Comparison of ENCODE assay signal across 31 cellular contexts in genomic region chr9:38527507-38527906, GRCh38.
"Had no signal": no experiment of that assay in that cellular context is flagged by ENCODE, and none has a peak within 500 bp of the region (broad histone marks: within the 10 kb centered on the region; RNA-seq: fewer than 3 reads in every experiment).

No MANE protein-coding gene starts in this region.

- DNase-seq: activated CD4-positive, alpha-beta T cell treated with anti-CD3 and anti-CD28 coated beads for 4 hours; activated CD4-positive, alpha-beta T cell treated with anti-CD3 and anti-CD28 coated beads, Interleukin-2, amount 50 U/mL, for 4 hours; activated CD8-positive, alpha-beta memory T cell treated with anti-CD3 and anti-CD28 coated beads for 24 hours; activated effector memory CD4-positive, alpha-beta T cell treated with anti-CD3 and anti-CD28 coated beads, Interleukin-2, amount 50 U/mL, for 16 hours; activated naive CD4-positive, alpha-beta T cell treated with anti-CD3 and anti-CD28 coated beads for 36 hours; activated naive CD8-positive, alpha-beta T cell treated with anti-CD3 and anti-CD28 coated beads for 36 hours; caudate nucleus; esophagus squamous epithelium; foreskin melanocyte; heart right ventricle; kidney glomerular epithelial cell; left lung; lower lobe of right lung; mesenchymal stem cell; natural killer cell; spleen; stimulated activated naive CD4-positive, alpha-beta T cell treated with Interleukin-2 at 50 U/mL for 16 hours; T-helper 9 cell; transverse colon had no signal

- H3K27ac Mint-ChIP-seq: activated naive CD4-positive, alpha-beta T cell treated with anti-CD3 and anti-CD28 coated beads for 36 hours; activated naive CD8-positive, alpha-beta T cell treated with anti-CD3 and anti-CD28 coated beads for 36 hours; activated T-helper 1 cell treated with anti-CD3 and anti-CD28 coated beads, Interleukin-12 subunit alpha, Interleukin-12 subunit beta, Interleukin-2, Interleukin-4 antibody, amounts not matched to agents 30 ng/mL and 10 ng/mL and 1 ng/mL, durations not matched to agents 14 hours and 24 hours and 36 hours; dendritic cell treated with granulocyte-macrophage colony-stimulating factor and Interleukin-4, amounts not matched to agents 40 ng/mL and 50 ng/mL, for 4 days; natural killer cell had no signal

- H3K9me3 ChIP-seq: esophagus squamous epithelium, left lung, lower lobe of right lung, neutrophil, pancreas, prostate gland, testis, transverse colon had no signal

- H3K9me3 Mint-ChIP-seq: dendritic cell treated with granulocyte-macrophage colony-stimulating factor and Interleukin-4, amounts not matched to agents 40 ng/mL and 50 ng/mL, for 4 days; natural killer cell had no signal

- H3K4me3 Mint-ChIP-seq: activated naive CD4-positive, alpha-beta T cell treated with anti-CD3 and anti-CD28 coated beads for 36 hours; activated naive CD8-positive, alpha-beta T cell treated with anti-CD3 and anti-CD28 coated beads for 36 hours; activated T-helper 1 cell treated with anti-CD3 and anti-CD28 coated beads, Interleukin-12 subunit alpha, Interleukin-12 subunit beta, Interleukin-2, Interleukin-4 antibody, amounts not matched to agents 30 ng/mL and 10 ng/mL and 1 ng/mL, durations not matched to agents 14 hours and 24 hours and 36 hours; dendritic cell treated with granulocyte-macrophage colony-stimulating factor and Interleukin-4, amounts not matched to agents 40 ng/mL and 50 ng/mL, for 4 days; natural killer cell had no signal

- H3K27me3 ChIP-seq: pancreas, testis had no signal

- H3K4me3 ChIP-seq: esophagus squamous epithelium, heart right ventricle, left lung, lower lobe of right lung, pancreas, prostate gland, spleen, transverse colon had no signal

- H3K36me3 ChIP-seq: esophagus squamous epithelium, heart right ventricle, left lung, lower lobe of right lung, neutrophil, pancreas, prostate gland, spleen, transverse colon had no signal

- H3K27ac ChIP-seq: epithelial cell of prostate, esophagus squamous epithelium, heart right ventricle, left lung, lower lobe of right lung, neutrophil, pancreas, prostate gland, spleen, testis, transverse colon, VCaP had no signal

- H3K4me1 ChIP-seq: esophagus squamous epithelium, heart right ventricle, left lung, lower lobe of right lung, pancreas, prostate gland, spleen, testis, transverse colon had no signal

- H3K4me1 Mint-ChIP-seq: activated naive CD8-positive, alpha-beta T cell treated with anti-CD3 and anti-CD28 coated beads for 36 hours; natural killer cell had no signal

- ATAC-seq: heart right ventricle, left lung, lower lobe of right lung, natural killer cell, pancreas had no signal

- FAIRE-seq: astrocyte, endometrium, pancreas, TTC549, urothelium cell line had no signal
